In genomic region chr17:55005520-55005919, GRCh38 we compare ENCODE assay signal across 1 cellular context.
TF ChIP-seq lines count a peak whose summit lies in the region.

No MANE protein-coding gene starts in this region.

TF ChIP-seq in H1, 55 proteins besides CTCF, POLR2A, EP300 and RAD21:
- no peak for TF ChIP-seq JUN (IDR thresholded peaks at IDR 0.05; ENCODE audit: low read depth, low read length)
- TF ChIP-seq, protein P1, sequence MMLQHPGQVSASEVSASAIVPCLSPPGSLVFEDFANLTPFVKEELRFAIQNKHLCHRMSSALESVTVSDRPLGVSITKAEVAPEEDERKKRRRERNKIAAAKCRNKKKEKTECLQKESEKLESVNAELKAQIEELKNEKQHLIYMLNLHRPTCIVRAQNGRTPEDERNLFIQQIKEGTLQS (IDR thresholded peaks at IDR 0.05; ENCODE audit: insufficient read depth, low read depth, low read length): no peak
- TF ChIP-seq MAX (IDR thresholded peaks at IDR 0.05): no peak
- no peak for TF ChIP-seq SIRT6 (IDR thresholded peaks at IDR 0.05; ENCODE audit: low read length)
- no peak for TF ChIP-seq POLR2AphosphoS5 (IDR thresholded peaks at IDR 0.05; ENCODE audit: low read depth, low read length)
- no peak for TF ChIP-seq POU5F1 (IDR thresholded peaks at IDR 0.05; ENCODE audit: low read depth, low read length)
- no peak for TF ChIP-seq YY1 (IDR thresholded peaks at IDR 0.05; ENCODE audit: low read depth, low read length)
- TF ChIP-seq CBX5 (IDR thresholded peaks at IDR 0.05; ENCODE audit: low read depth, low read length): no peak
- TF ChIP-seq SAP30 (IDR thresholded peaks at IDR 0.05; ENCODE audit: insufficient read depth, insufficient replicate concordance, low read length): no peak
- no peak for TF ChIP-seq ZNF274 (IDR thresholded peaks at IDR 0.05; ENCODE audit: borderline replicate concordance, extremely low read depth, low read length)
- TF ChIP-seq ASH2L (IDR thresholded peaks at IDR 0.05; ENCODE audit: low read length): no peak
- TF ChIP-seq, protein P2, sequence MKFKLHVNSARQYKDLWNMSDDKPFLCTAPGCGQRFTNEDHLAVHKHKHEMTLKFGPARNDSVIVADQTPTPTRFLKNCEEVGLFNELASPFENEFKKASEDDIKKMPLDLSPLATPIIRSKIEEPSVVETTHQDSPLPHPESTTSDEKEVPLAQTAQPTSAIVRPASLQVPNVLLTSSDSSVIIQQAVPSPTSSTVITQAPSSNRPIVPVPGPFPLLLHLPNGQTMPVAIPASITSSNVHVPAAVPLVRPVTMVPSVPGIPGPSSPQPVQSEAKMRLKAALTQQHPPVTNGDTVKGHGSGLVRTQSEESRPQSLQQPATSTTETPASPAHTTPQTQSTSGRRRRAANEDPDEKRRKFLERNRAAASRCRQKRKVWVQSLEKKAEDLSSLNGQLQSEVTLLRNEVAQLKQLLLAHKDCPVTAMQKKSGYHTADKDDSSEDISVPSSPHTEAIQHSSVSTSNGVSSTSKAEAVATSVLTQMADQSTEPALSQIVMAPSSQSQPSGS (IDR thresholded peaks at IDR 0.05; ENCODE audit: low read length): no peak
- no peak for TF ChIP-seq SRF (IDR thresholded peaks at IDR 0.05; ENCODE audit: low read depth, low read length)
- TF ChIP-seq NRF1 (IDR thresholded peaks at IDR 0.05; ENCODE audit: low read depth, low read length): no peak
- no peak for TF ChIP-seq CHD2 (IDR thresholded peaks at IDR 0.05; ENCODE audit: low read length)
- TF ChIP-seq RBBP5 (IDR thresholded peaks at IDR 0.05; ENCODE audit: borderline replicate concordance, low read depth, low read length): no peak
- TF ChIP-seq, protein P3, sequence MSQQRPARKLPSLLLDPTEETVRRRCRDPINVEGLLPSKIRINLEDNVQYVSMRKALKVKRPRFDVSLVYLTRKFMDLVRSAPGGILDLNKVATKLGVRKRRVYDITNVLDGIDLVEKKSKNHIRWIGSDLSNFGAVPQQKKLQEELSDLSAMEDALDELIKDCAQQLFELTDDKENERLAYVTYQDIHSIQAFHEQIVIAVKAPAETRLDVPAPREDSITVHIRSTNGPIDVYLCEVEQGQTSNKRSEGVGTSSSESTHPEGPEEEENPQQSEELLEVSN (IDR thresholded peaks at IDR 0.05): no peak
TF ChIP-seq in H1: peak in this region for 0.
